14 cellular contexts compared by ENCODE assay signal in the genomic region with DNA sequence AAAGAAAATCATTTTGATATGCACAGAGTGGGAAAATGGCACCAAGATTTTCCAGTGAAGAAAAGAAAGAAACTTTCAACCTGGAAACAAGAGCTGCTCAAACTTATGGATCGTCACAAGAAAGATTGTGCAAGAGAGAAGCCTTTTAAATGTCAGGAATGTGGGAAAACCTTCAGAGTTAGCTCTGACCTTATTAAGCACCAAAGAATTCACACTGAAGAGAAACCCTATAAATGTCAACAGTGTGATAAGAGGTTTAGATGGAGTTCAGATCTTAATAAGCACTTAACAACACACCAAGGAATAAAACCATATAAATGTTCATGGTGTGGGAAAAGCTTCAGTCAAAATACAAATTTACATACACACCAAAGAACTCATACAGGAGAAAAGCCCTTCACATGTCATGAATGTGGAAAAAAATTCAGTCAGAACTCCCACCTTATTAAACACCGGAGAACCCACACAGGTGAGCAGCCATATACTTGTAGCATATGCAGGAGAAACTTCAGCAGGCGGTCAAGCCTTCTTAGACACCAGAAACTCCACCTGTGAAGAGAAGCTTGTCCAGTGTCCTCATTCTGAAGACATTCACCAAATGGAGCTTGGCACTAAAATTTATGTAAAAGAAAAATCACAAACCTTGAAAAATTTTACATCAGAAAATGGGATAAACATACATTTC. TPM values are rescaled to one million over a fixed set of nuclear protein-coding genes. Genes with fewer than 3 reads are reported as not detected.
DNase-seq lines count a peak whose midpoint lies in the region; ATAC-seq and TF ChIP-seq lines count a peak whose summit lies in the region.
"Had no signal": no experiment of that assay in that cellular context is flagged by ENCODE, and none has a peak within 500 bp of the region (broad histone marks: within the 10 kb centered on the region; RNA-seq: fewer than 3 reads in every experiment).

No MANE protein-coding gene starts in this region.

- H3K79me2 ChIP-seq in hepatocyte: no peaks in the 10 kb centered on the region

- no peaks in the 10 kb centered on the region for H3K4me1 Mint-ChIP-seq in CD8-positive, alpha-beta memory T cell
- H3K4me1 Mint-ChIP-seq: H9, nephron progenitor cell had no signal

- H3K4me2 ChIP-seq in hepatocyte: no peak overlapping the region

- H3K27me3 ChIP-seq in CD8-positive, alpha-beta memory T cell (ENCODE audit: insufficient read depth, low read length, poor library complexity, severe bottlenecking): no peaks in the 10 kb centered on the region
- H3K27me3 ChIP-seq in HUES48 (ENCODE audit: control insufficient read depth, insufficient read depth, low read length) (no peaks in the 10 kb centered on the region), hepatocyte (no peaks in the 10 kb centered on the region)

- no peak overlapping the region for H3K9ac ChIP-seq in HUES48 (ENCODE audit: low read depth, low read length)

- H3K9me2 ChIP-seq in hepatocyte (replicated peaks; ENCODE audit: insufficient read depth): no peaks in the 10 kb centered on the region

- H3K4me3 ChIP-seq in CD8-positive, alpha-beta memory T cell (ENCODE audit: low read length): peak overlapping the region; percentile 30
- peak overlapping the region; percentile 5 for H3K4me3 ChIP-seq in HUES48 (ENCODE audit: low read depth, low read length)
- peak overlapping the region; percentile 16 for H3K4me3 ChIP-seq in hepatocyte

- WGBS in hepatocyte (ENCODE audit: low lambda C conversion rate, missing lambda C conversion rate): 98% methylated on average over 3 of the region's 3 CpGs

- no peak overlapping the region for H3K27ac ChIP-seq in CD8-positive, alpha-beta memory T cell (ENCODE audit: low read depth, low read length)
- H3K27ac ChIP-seq in HUES48 (ENCODE audit: low read depth, low read length) (no peak overlapping the region), hepatocyte (no peak overlapping the region)

- no peak for DNase-seq in CD8-positive, alpha-beta memory T cell
- DNase-seq in amniotic epithelial cell (ENCODE audit: low read depth): peak; percentile 40
- DNase-seq in hepatocyte (ENCODE audit: low spot score): no peak
- DNase-seq in NAMALWA (ENCODE audit: low spot score): no peak
- no peak for DNase-seq in NK-92 treated with Interleukin-12 subunit alpha and Interleukin-12 subunit beta, amount 100 ng/mL, for 24 hours (lab: John Stamatoyannopoulos, UW)
- DNase-seq: activated CD8-positive, alpha-beta T cell treated with anti-CD3 and anti-CD28 coated beads, Interleukin-2, amount 10 ng/mL, durations not matched to agents 7 days and 5 days; activated gamma-delta T cell; H9; NCI-H2081; nephron progenitor cell; T-helper 9 cell had no signal

- no peak overlapping the region for H3K4me3 Mint-ChIP-seq in CD8-positive, alpha-beta memory T cell
- H3K4me3 Mint-ChIP-seq: activated CD8-positive, alpha-beta T cell treated with anti-CD3 and anti-CD28 coated beads, Interleukin-2, amount 10 ng/mL, durations not matched to agents 7 days and 5 days; H9; nephron progenitor cell had no signal

- H3K36me3 Mint-ChIP-seq in CD8-positive, alpha-beta memory T cell: peaks cover 46 to 76% (median 72%) of the 10 kb centered on the region in 3 donors

- ATAC-seq in GM21528 (IDR thresholded peaks at IDR 0.05; ENCODE audit: low FRiP score, unreplicated experiment): no peak
- no peak for ATAC-seq in GM19035 (IDR thresholded peaks at IDR 0.05; ENCODE audit: unreplicated experiment)
- ATAC-seq: activated CD8-positive, alpha-beta T cell treated with anti-CD3 and anti-CD28 coated beads, Interleukin-2, amount 10 ng/mL, durations not matched to agents 7 days and 5 days had no signal

- no peaks in the 10 kb centered on the region for H4K20me1 ChIP-seq in hepatocyte (ENCODE audit: insufficient read depth, poor library complexity, severe bottlenecking)

- no peaks in the 10 kb centered on the region for H3K4me1 ChIP-seq in CD8-positive, alpha-beta memory T cell (ENCODE audit: insufficient read depth, low read length)
- H3K4me1 ChIP-seq in HUES48 (ENCODE audit: control insufficient read depth, insufficient read depth, low read length) (no peaks in the 10 kb centered on the region), hepatocyte (ENCODE audit: insufficient read depth) (no peaks in the 10 kb centered on the region)

- CTCF ChIA-PET in CD8-positive, alpha-beta memory T cell (lab: Charles Lee): interaction anchor here (1.4 kb wide), 1 partner anchor 12 kb away, joined by 3 read pairs; a partner anchor contains a TSS

- no peaks in the 10 kb centered on the region for H3K27me3 Mint-ChIP-seq in CD8-positive, alpha-beta memory T cell

- TF ChIP-seq CTCF in hepatocyte (IDR thresholded peaks at IDR 0.05; ENCODE audit: poor library complexity): no peak

- H3K36me3 ChIP-seq in CD8-positive, alpha-beta memory T cell (ENCODE audit: insufficient read depth, low read length): peaks cover 39% of the 10 kb centered on the region
- H3K36me3 ChIP-seq in HUES48 (ENCODE audit: control insufficient read depth, insufficient read depth, low read length) (peaks cover 57% of the 10 kb centered on the region), hepatocyte (replicated peaks; ENCODE audit: insufficient read depth, low read depth) (peaks cover 31% of the 10 kb centered on the region)

- no peak overlapping the region for H2AFZ ChIP-seq in hepatocyte

- POLR2A ChIA-PET in CD8-positive, alpha-beta memory T cell (lab: Charles Lee): interaction anchor here (2.0 kb wide), 1 partner anchor 12 kb away, joined by 5 read pairs; a partner anchor contains a TSS

- H3K9me3 ChIP-seq in CD8-positive, alpha-beta memory T cell (ENCODE audit: low read length): peaks cover 82% of the 10 kb centered on the region
- peaks cover 73% of the 10 kb centered on the region for H3K9me3 ChIP-seq in HUES48 (ENCODE audit: control insufficient read depth, insufficient read depth, low read length)
- peaks cover 71% of the 10 kb centered on the region for H3K9me3 ChIP-seq in hepatocyte (ENCODE audit: low read depth)

- no peak overlapping the region for H3K27ac Mint-ChIP-seq in CD8-positive, alpha-beta memory T cell
- H3K27ac Mint-ChIP-seq: activated CD8-positive, alpha-beta T cell treated with anti-CD3 and anti-CD28 coated beads, Interleukin-2, amount 10 ng/mL, durations not matched to agents 7 days and 5 days; H9; nephron progenitor cell had no signal

- peaks cover 43 to 96% (median 87%) of the 10 kb centered on the region in 5 donors for H3K9me3 Mint-ChIP-seq in CD8-positive, alpha-beta memory T cell

RNA-seq across cellular contexts. Expression of a gene that starts 12.2 kb away (rescaled TPM):
- 10 to 100 TPM; 37.9 to 42.0 TPM for total RNA-seq in CD8-positive, alpha-beta memory T cell
- polyA plus RNA-seq in CD8-positive, alpha-beta memory T cell: 22.7 TPM
- 21.9 and 25.9 TPM in 2 replicates for total RNA-seq in hepatocyte
- polyA plus RNA-seq in hepatocyte: 24.9 and 33.0 TPM in 2 replicates

RNA-seq across cellular contexts. Expression of a gene that starts 12.2 kb away (rescaled TPM):
- total RNA-seq in CD8-positive, alpha-beta memory T cell: 1 to 10 TPM; 5.1 to 5.2 TPM
- polyA plus RNA-seq in CD8-positive, alpha-beta memory T cell: 4.9 TPM
- total RNA-seq in hepatocyte: 6.8 and 9.4 TPM in 2 replicates
- polyA plus RNA-seq in hepatocyte: 5.1 and 9.7 TPM in 2 replicates

RNA-seq across cellular contexts. Expression of a gene that starts 34.2 kb away (rescaled TPM):
- 10 to 100 TPM; 29.2 to 35.1 TPM for total RNA-seq in CD8-positive, alpha-beta memory T cell
- 47.7 TPM for polyA plus RNA-seq in CD8-positive, alpha-beta memory T cell
- total RNA-seq in hepatocyte: 39.7 and 47.5 TPM in 2 replicates
- polyA plus RNA-seq in hepatocyte: 25.0 and 33.2 TPM in 2 replicates

RNA-seq across cellular contexts. Expression of a gene that starts 38.2 kb away (rescaled TPM):
- total RNA-seq in CD8-positive, alpha-beta memory T cell: not detected
- polyA plus RNA-seq in CD8-positive, alpha-beta memory T cell: 0.15 TPM
- not detected in 2 replicates for total RNA-seq in hepatocyte
- polyA plus RNA-seq in hepatocyte: 0.34 TPM in 1 of 2 replicates, not detected in the other
- total RNA-seq: activated CD8-positive, alpha-beta T cell treated with anti-CD3 and anti-CD28 coated beads, Interleukin-2, amount 10 ng/mL, durations not matched to agents 7 days and 5 days; H9 had no signal
